1 cellular context compared by ENCODE assay signal in the genomic region with DNA sequence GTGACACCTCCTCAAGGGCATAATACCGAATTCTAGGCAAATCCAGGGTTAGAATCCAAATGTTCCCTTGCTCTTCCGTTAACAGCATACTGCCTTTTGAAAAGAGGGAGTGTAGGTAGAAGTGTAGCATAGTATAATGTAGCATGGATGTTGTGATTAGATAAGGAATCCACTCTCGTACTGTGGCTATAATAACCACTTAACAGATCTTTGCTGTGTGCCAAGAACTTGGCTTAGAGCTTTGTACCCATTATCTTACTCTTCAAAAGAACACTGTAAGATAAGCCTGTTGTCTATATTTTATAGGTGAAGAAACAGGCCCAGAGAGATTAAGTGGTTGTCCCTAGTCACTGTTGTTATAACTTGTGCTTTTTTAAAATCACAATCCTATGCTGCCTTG.
TF ChIP-seq lines count a peak whose summit lies in the region.

No MANE protein-coding gene starts in this region.

TF ChIP-seq in GM12878, 131 proteins besides CTCF, POLR2A, EP300 and RAD21:
- TF ChIP-seq MXI1 (IDR thresholded peaks at IDR 0.05; ENCODE audit: low read depth, low read length) (no peak), CBX3 (IDR thresholded peaks at IDR 0.05; ENCODE audit: borderline replicate concordance, low read depth) (no peak), YY1 (IDR thresholded peaks at IDR 0.05; ENCODE audit: low read depth, low read length) (no peak), PAX8 (IDR thresholded peaks at IDR 0.05) (no peak), SPI1 (IDR thresholded peaks at IDR 0.05; ENCODE audit: borderline replicate concordance, insufficient read depth, low read depth, low read length) (no peak)
- TF ChIP-seq, protein P1, sequence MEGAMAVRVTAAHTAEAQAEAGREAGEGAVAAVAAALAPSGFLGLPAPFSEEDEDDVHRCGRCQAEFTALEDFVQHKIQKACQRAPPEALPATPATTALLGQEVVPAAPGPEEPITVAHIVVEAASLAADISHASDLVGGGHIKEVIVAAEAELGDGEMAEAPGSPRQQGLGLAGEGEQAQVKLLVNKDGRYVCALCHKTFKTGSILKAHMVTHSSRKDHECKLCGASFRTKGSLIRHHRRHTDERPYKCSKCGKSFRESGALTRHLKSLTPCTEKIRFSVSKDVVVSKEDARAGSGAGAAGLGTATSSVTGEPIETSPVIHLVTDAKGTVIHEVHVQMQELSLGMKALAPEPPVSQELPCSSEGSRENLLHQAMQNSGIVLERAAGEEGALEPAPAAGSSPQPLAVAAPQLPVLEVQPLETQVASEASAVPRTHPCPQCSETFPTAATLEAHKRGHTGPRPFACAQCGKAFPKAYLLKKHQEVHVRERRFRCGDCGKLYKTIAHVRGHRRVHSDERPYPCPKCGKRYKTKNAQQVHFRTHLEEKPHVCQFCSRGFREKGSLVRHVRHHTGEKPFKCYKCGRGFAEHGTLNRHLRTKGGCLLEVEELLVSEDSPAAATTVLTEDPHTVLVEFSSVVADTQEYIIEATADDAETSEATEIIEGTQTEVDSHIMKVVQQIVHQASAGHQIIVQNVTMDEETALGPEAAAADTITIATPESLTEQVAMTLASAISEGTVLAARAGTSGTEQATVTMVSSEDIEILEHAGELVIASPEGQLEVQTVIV (IDR thresholded peaks at IDR 0.05; ENCODE audit: borderline replicate concordance, partially characterized antibody), result no peak
- TF ChIP-seq, protein P2, sequence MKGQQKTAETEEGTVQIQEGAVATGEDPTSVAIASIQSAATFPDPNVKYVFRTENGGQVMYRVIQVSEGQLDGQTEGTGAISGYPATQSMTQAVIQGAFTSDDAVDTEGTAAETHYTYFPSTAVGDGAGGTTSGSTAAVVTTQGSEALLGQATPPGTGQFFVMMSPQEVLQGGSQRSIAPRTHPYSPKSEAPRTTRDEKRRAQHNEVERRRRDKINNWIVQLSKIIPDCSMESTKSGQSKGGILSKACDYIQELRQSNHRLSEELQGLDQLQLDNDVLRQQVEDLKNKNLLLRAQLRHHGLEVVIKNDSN (IDR thresholded peaks at IDR 0.05; ENCODE audit: borderline replicate concordance, extremely low read length, insufficient read depth, low read depth, low read length), result no peak
